In the genomic region with DNA sequence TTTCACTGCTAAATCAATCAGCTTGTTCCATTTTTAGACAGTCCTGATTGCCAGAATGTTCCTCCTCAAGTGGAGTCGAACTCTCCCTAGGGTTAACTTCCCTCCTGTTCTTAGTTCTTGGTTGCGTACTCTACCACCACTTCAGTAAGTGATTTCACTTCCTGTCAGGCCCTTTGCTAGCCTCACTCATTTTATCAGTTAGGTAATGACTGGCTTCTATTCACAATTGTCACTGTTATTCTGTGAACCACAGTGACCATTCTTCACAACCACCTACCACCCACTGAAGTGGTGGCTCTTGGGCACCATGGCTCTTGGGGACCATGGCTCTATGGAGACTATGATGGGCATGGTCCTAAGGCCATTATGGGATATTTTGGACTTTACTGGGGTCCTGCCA, we compare ENCODE assay signal across 10 cellular contexts.
A peak's percentile ranks its signal among the peaks of the same experiment; 100 is the strongest.
DNase-seq lines count a peak whose midpoint lies in the region; ATAC-seq and TF ChIP-seq lines count a peak whose summit lies in the region.
"Had no signal": no experiment of that assay in that cellular context is flagged by ENCODE, and none has a peak within 500 bp of the region (broad histone marks: within the 10 kb centered on the region; RNA-seq: fewer than 3 reads in every experiment).

No MANE protein-coding gene starts in this region.

- TF ChIP-seq CTCF in HL-60 (IDR thresholded peaks at IDR 0.05; ENCODE audit: insufficient read depth, low read length) (no peak), thyroid gland (IDR thresholded peaks at IDR 0.05) (no peak), endodermal cell (conservative IDR thresholded peaks at IDR 0.05) (no peak)

- ATAC-seq in GM21528 (IDR thresholded peaks at IDR 0.05; ENCODE audit: low FRiP score, unreplicated experiment) (peak; percentile 59), HG03139 (IDR thresholded peaks at IDR 0.05; ENCODE audit: unreplicated experiment) (no peak)
- ATAC-seq in natural killer cell treated with Interleukin-12 subunit alpha and Interleukin-12 subunit beta and Interleukin-15 and Interleukin-18, amount 100 ng/mL, for 72 hours: peak; percentile 85 to 87

- H3K27ac Mint-ChIP-seq in activated CD4-positive, alpha-beta T cell treated with anti-CD3 and anti-CD28 coated beads, Interleukin-2, amount 10 ng/mL, durations not matched to agents 24 days and 14 days: peak overlapping the region; percentile 81
- H3K27ac Mint-ChIP-seq in natural killer cell treated with Interleukin-12 subunit alpha and Interleukin-12 subunit beta and Interleukin-15 and Interleukin-18, amount 100 ng/mL, for 72 hours: peak overlapping the region; percentile 84 to 91
- H3K27ac Mint-ChIP-seq in endodermal cell: no peak overlapping the region

- H3K9ac ChIP-seq in endodermal cell (ENCODE audit: extremely low read depth, low read length, poor library complexity, severe bottlenecking): no peak overlapping the region

- H3K9me3 ChIP-seq in thyroid gland (no peaks in the 10 kb centered on the region), endodermal cell (ENCODE audit: control insufficient read depth, low read length) (no peaks in the 10 kb centered on the region)

- peak overlapping the region; percentile 47 for H3K4me3 Mint-ChIP-seq in activated CD4-positive, alpha-beta T cell treated with anti-CD3 and anti-CD28 coated beads, Interleukin-2, amount 10 ng/mL, durations not matched to agents 24 days and 14 days
- H3K4me3 Mint-ChIP-seq in natural killer cell treated with Interleukin-12 subunit alpha and Interleukin-12 subunit beta and Interleukin-15 and Interleukin-18, amount 100 ng/mL, for 72 hours: peak overlapping the region; percentile 67
- no peak overlapping the region for H3K4me3 Mint-ChIP-seq in endodermal cell

- intact Hi-C loops in activated CD4-positive, alpha-beta T cell treated with anti-CD3 and anti-CD28 coated beads, Interleukin-2, amount 10 ng/mL, durations not matched to agents 24 days and 14 days (cut with micrococcal nuclease): loop anchor here (5.0 kb wide), 1 partner anchor 372 kb away; no protein-coding TSS in a partner anchor
- intact Hi-C loops in thyroid gland (cut with DNase I): no loop called here

- peak overlapping the region; percentile 35 for H3K27ac ChIP-seq in HL-60 (replicated peaks)
- H3K27ac ChIP-seq in thyroid gland: no peak overlapping the region
- no peak overlapping the region for H3K27ac ChIP-seq in endodermal cell (ENCODE audit: low read depth, low read length)
- H3K27ac ChIP-seq: RWPE1 had no signal

- H3K4me1 Mint-ChIP-seq in activated CD4-positive, alpha-beta T cell treated with anti-CD3 and anti-CD28 coated beads, Interleukin-2, amount 10 ng/mL, durations not matched to agents 24 days and 14 days: peaks cover 72% of the 10 kb centered on the region
- peaks cover 63 to 75% of the 10 kb centered on the region in 2 donors for H3K4me1 Mint-ChIP-seq in natural killer cell treated with Interleukin-12 subunit alpha and Interleukin-12 subunit beta and Interleukin-15 and Interleukin-18, amount 100 ng/mL, for 72 hours (ENCODE audit: low read depth in 2 of 2)
- peaks cover 28% of the 10 kb centered on the region for H3K4me1 Mint-ChIP-seq in endodermal cell

- peaks cover 8% of the 10 kb centered on the region for H3K9me3 Mint-ChIP-seq in activated CD4-positive, alpha-beta T cell treated with anti-CD3 and anti-CD28 coated beads, Interleukin-2, amount 10 ng/mL, durations not matched to agents 24 days and 14 days
- H3K9me3 Mint-ChIP-seq in natural killer cell treated with Interleukin-12 subunit alpha and Interleukin-12 subunit beta and Interleukin-15 and Interleukin-18, amount 100 ng/mL, for 72 hours: no peaks in the 10 kb centered on the region
- peaks cover 3% of the 10 kb centered on the region for H3K9me3 Mint-ChIP-seq in endodermal cell

- peak; percentile 66 for DNase-seq in activated CD4-positive, alpha-beta T cell treated with anti-CD3 and anti-CD28 coated beads, Interleukin-2, amount 10 ng/mL, durations not matched to agents 24 days and 14 days
- DNase-seq in activated CD4-positive, alpha-beta T cell treated with anti-CD3 and anti-CD28 coated beads, Interleukin-2, amount 50 U/mL, for 1 hour: no peak
- DNase-seq in HL-60 (ENCODE audit: low read depth in 1 of 2, low spot score in 1 of 2) (peak in 1 of 2 experiments; percentile 62), thyroid gland (no peak), endodermal cell (no peak)
- DNase-seq in natural killer cell treated with Interleukin-12 subunit alpha and Interleukin-12 subunit beta and Interleukin-15 and Interleukin-18, amount 100 ng/mL, for 72 hours (ENCODE audit: low spot score): peak; percentile 82
- DNase-seq: stimulated activated CD4-positive, alpha-beta T cell treated with anti-CD3 and anti-CD28 coated beads, Interleukin-12 subunit alpha, Interleukin-12 subunit beta, amount 100 ng/mL, for 4 hours had no signal

- no peaks in the 10 kb centered on the region for H3K27me3 ChIP-seq in HL-60 (ENCODE audit: insufficient read depth, poor library complexity, severe bottlenecking)
- no peaks in the 10 kb centered on the region for H3K27me3 ChIP-seq in thyroid gland
- H3K27me3 ChIP-seq in endodermal cell (ENCODE audit: control insufficient read depth, insufficient read depth, low read length, poor library complexity, severe bottlenecking): no peaks in the 10 kb centered on the region

- WGBS in thyroid gland, 2 donors: 62 to 80% methylated on average over 2 of the region's 2 CpGs
- 92 to 100% methylated on average over 2 of the region's 2 CpGs for WGBS in endodermal cell (ENCODE audit: insufficient coverage in 1 of 2, insufficient read length in 1 of 2), 2 experiments

- H3K4me3 ChIP-seq in HL-60 (replicated peaks; ENCODE audit: insufficient read depth, low read length) (no peak overlapping the region), thyroid gland (replicated peaks in 1 of 3) (no peak overlapping the region), endodermal cell (ENCODE audit: low read length) (no peak overlapping the region)

- H3K36me3 ChIP-seq in thyroid gland (no peaks in the 10 kb centered on the region), endodermal cell (ENCODE audit: control insufficient read depth, insufficient read depth, low read length) (no peaks in the 10 kb centered on the region)

- TF ChIP-seq POLR2A in thyroid gland (IDR thresholded peaks at IDR 0.05): no peak

- H3K27me3 Mint-ChIP-seq in activated CD4-positive, alpha-beta T cell treated with anti-CD3 and anti-CD28 coated beads, Interleukin-2, amount 10 ng/mL, durations not matched to agents 24 days and 14 days: no peaks in the 10 kb centered on the region
- H3K27me3 Mint-ChIP-seq in natural killer cell treated with Interleukin-12 subunit alpha and Interleukin-12 subunit beta and Interleukin-15 and Interleukin-18, amount 100 ng/mL, for 72 hours: no peaks in the 10 kb centered on the region
- H3K27me3 Mint-ChIP-seq in endodermal cell (ENCODE audit: insufficient read depth): no peaks in the 10 kb centered on the region

- H3K36me3 Mint-ChIP-seq in activated CD4-positive, alpha-beta T cell treated with anti-CD3 and anti-CD28 coated beads, Interleukin-2, amount 10 ng/mL, durations not matched to agents 24 days and 14 days (ENCODE audit: low read depth): peaks cover 31% of the 10 kb centered on the region
- peaks cover 6% of the 10 kb centered on the region for H3K36me3 Mint-ChIP-seq in natural killer cell treated with Interleukin-12 subunit alpha and Interleukin-12 subunit beta and Interleukin-15 and Interleukin-18, amount 100 ng/mL, for 72 hours
- H3K36me3 Mint-ChIP-seq in endodermal cell (ENCODE audit: low read depth): peaks cover 2% of the 10 kb centered on the region

- H3K4me1 ChIP-seq in thyroid gland: peaks cover 24 to 36% of the 10 kb centered on the region in 2 donors
- no peaks in the 10 kb centered on the region for H3K4me1 ChIP-seq in endodermal cell (ENCODE audit: control insufficient read depth, insufficient read depth, low read length)

Comparison
In these comparisons a context has a peak if more than half of its experiments do, and no peak if none do; other contexts are left out.
1. DNase-seq: peak in activated CD4-positive, alpha-beta T cell treated with anti-CD3 and anti-CD28 coated beads, Interleukin-2, amount 10 ng/mL, durations not matched to agents 24 days and 14 days (single experiment) and natural killer cell treated with Interleukin-12 subunit alpha and Interleukin-12 subunit beta and Interleukin-15 and Interleukin-18, amount 100 ng/mL, for 72 hours (single experiment); none in activated CD4-positive, alpha-beta T cell treated with anti-CD3 and anti-CD28 coated beads, Interleukin-2, amount 50 U/mL, for 1 hour (single experiment), thyroid gland (0 of 2) and endodermal cell (single experiment).